7 cellular contexts compared by ENCODE assay signal in the genomic region with DNA sequence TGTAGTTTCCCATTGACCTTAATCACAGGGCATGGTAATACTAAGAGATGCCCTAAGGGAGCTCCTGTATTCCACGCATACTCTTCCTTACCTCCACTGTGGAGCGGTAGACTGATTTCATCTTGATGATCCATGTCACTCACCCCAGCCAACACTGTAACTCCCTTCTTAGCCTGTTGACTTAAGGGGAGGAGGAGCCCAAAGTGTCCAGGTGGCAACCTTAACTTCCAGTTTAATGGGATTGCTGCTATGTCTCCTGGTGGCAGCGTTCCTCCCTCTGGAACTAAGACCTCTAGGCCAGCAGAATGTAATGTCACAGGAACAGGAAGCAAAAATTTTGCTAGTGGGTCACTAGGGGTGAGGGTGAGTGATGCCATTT. TPM values are rescaled to one million over a fixed set of nuclear protein-coding genes. Genes with fewer than 3 reads are reported as not detected.
DNase-seq lines count a peak whose midpoint lies in the region; ATAC-seq, FAIRE-seq and TF ChIP-seq lines count a peak whose summit lies in the region.
"Not testable (repeated sequence)": the region's sequence is repeated elsewhere in the genome, so short reads cannot be mapped to it uniquely, and the experiment has no call there.

No MANE protein-coding gene starts in this region.

- H3K4me1 ChIP-seq in K562 (replicated peaks in 1 of 2; ENCODE audit: control insufficient read depth in 2 of 2, insufficient read depth in 2 of 2, low read length in 2 of 2); neutrophil (ENCODE audit: control insufficient read depth in 1 of 2, insufficient read depth in 1 of 2, low read depth in 1 of 2, low read length in 1 of 2); prostate gland (replicated peaks); small intestine (ENCODE audit: control insufficient read depth in 2 of 2, insufficient read depth in 1 of 2, low read depth in 1 of 2, low read length in 1 of 2): not testable (repeated sequence)

- H3K9me3 ChIP-seq in K562 (replicated peaks; ENCODE audit: control insufficient read depth, insufficient read depth, low read depth, low read length); neutrophil; prostate gland; small intestine (ENCODE audit: control insufficient read depth, low read depth): not testable (repeated sequence)

- not testable (repeated sequence) for H3K79me2 ChIP-seq in K562 (ENCODE audit: control insufficient read depth, insufficient read depth, low read length)

- not testable (repeated sequence) for H3K4me3 ChIP-seq in LNCaP clone FGC (ENCODE audit: low read depth, low read length); K562; neutrophil (ENCODE audit: low read depth in 1 of 2, low read length in 1 of 2); prostate gland; small intestine (ENCODE audit: low read depth in 1 of 2, low read length in 2 of 2)

- H3K36me3 ChIP-seq in K562 (ENCODE audit: control insufficient read depth, insufficient read depth, low read length); small intestine (ENCODE audit: control insufficient read depth in 2 of 2, insufficient read depth in 2 of 2, low read length in 2 of 2): not testable (repeated sequence)
- H3K36me3 ChIP-seq in neutrophil (peaks cover 100% of the 10 kb centered on the region), prostate gland (peaks cover 0 to 19% of the 10 kb centered on the region in 2 donors)

- WGBS in K562 (ENCODE audit: insufficient coverage, low coverage, missing lambda C conversion rate): 4% methylated on average over 3 of the region's 3 CpGs
- 77% methylated on average over 3 of the region's 3 CpGs for WGBS in prostate gland
- WGBS in small intestine, 3 donors: 85 to 91% (median 87%) methylated on average over 3 of the region's 3 CpGs

- CTCF ChIA-PET in K562 (lab: Yijun Ruan, JAX; ENCODE audit: low intra/inter-chr PET ratio): not testable (repeated sequence)

- not testable (repeated sequence) for H3K9ac ChIP-seq in K562 (ENCODE audit: insufficient read depth in 1 of 2, low read depth in 2 of 2, low read length in 2 of 2)

- FAIRE-seq in K562 (lab: Jason Lieb, UNC); small intestine (lab: Jason Lieb, UNC): not testable (repeated sequence)

- not testable (repeated sequence) for H4K20me1 ChIP-seq in K562 (replicated peaks; ENCODE audit: control insufficient read depth, insufficient read depth, low read length)

- intact Hi-C loops in K562 (cut with micrococcal nuclease); prostate gland (cut with DNase I): not testable (repeated sequence)

- not testable (repeated sequence) for H3K27ac ChIP-seq in K562 (ENCODE audit: extremely low read depth, low read depth, low read length); prostate gland; small intestine (ENCODE audit: low read depth in 1 of 2, low read length in 1 of 2)
- H3K27ac ChIP-seq in neutrophil: peak overlapping the region; percentile 10

- H3K9me1 ChIP-seq in K562 (ENCODE audit: control insufficient read depth, insufficient read depth, low read length): not testable (repeated sequence)

- POLR2A ChIA-PET in K562 (lab: Yijun Ruan, JAX): not testable (repeated sequence)

- TF ChIP-seq CTCF in LNCaP clone FGC (IDR thresholded peaks at IDR 0.05; ENCODE audit: control insufficient read depth, extremely low read depth, insufficient read depth); K562 (IDR thresholded peaks at IDR 0.05 in 2 of 3, conservative IDR thresholded peaks at IDR 0.05 in 1 of 3; ENCODE audit: insufficient read depth in 2 of 3, low read depth in 1 of 3, low read length in 3 of 3); neutrophil (IDR thresholded peaks at IDR 0.05); prostate gland (IDR thresholded peaks at IDR 0.05): not testable (repeated sequence)

- TF ChIP-seq EP300 in K562 (IDR thresholded peaks at IDR 0.05; ENCODE audit: low read length): not testable (repeated sequence)

- TF ChIP-seq RAD21 in K562 (CRISPR knock-in tag; conservative IDR thresholded peaks at IDR 0.05 in 1 of 2, IDR thresholded peaks at IDR 0.05 in 1 of 2): not testable (repeated sequence)

- not testable (repeated sequence) for ATAC-seq in K562

- peaks cover 53 to 73% of the 10 kb centered on the region in 2 experiments for H3K27me3 ChIP-seq in K562 (ENCODE audit: control insufficient read depth in 2 of 2, insufficient read depth in 2 of 2, low read length in 2 of 2)
- H3K27me3 ChIP-seq in neutrophil; prostate gland (replicated peaks; ENCODE audit: insufficient read depth); small intestine (ENCODE audit: control insufficient read depth in 2 of 2, insufficient read depth in 2 of 2, low read length in 2 of 2): not testable (repeated sequence)

- not testable (repeated sequence) for BruUV-seq in K562 (replicated peaks; lab: Mats Ljungman, UMichigan)

- DNase-seq in LNCaP clone FGC (ENCODE audit: low read depth) (peak; percentile 30), NCI-H69 (lab: John Stamatoyannopoulos, UW) (peak; percentile 15), NCI-H82 (lab: John Stamatoyannopoulos, UW) (peak; percentile 15), prostate gland (ENCODE audit: low spot score) (peak; percentile 29), small intestine (peak; percentile 23)
- DNase-seq in K562 (ENCODE audit: extremely low read depth in 1 of 4, low spot score in 3 of 4): not testable (repeated sequence)

- in situ Hi-C loops in K562 (cut with MboI): not testable (repeated sequence)

- not testable (repeated sequence) for H2AFZ ChIP-seq in K562 (ENCODE audit: low read depth, low read length)

- H3K4me2 ChIP-seq in K562 (ENCODE audit: insufficient read depth, low read length): not testable (repeated sequence)

- not testable (repeated sequence) for TF ChIP-seq POLR2A in K562 (conservative IDR thresholded peaks at IDR 0.05); prostate gland (IDR thresholded peaks at IDR 0.05)

TF ChIP-seq in K562, 482 proteins besides CTCF, POLR2A, EP300 and RAD21:
- TF ChIP-seq, protein P1, sequence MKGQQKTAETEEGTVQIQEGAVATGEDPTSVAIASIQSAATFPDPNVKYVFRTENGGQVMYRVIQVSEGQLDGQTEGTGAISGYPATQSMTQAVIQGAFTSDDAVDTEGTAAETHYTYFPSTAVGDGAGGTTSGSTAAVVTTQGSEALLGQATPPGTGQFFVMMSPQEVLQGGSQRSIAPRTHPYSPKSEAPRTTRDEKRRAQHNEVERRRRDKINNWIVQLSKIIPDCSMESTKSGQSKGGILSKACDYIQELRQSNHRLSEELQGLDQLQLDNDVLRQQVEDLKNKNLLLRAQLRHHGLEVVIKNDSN (CRISPR knock-in tag; IDR thresholded peaks at IDR 0.05): 0 out of 2 replicates have a peak, but pooled peaks have one; percentile 22
- TF ChIP-seq FOXA3 (CRISPR knock-in tag; conservative IDR thresholded peaks at IDR 0.05 in 1 of 2, IDR thresholded peaks at IDR 0.05 in 1 of 2): peak in 1 of 2 experiments; percentile 69; a peak in 1 of 4 replicates
- TF ChIP-seq, protein P2, sequence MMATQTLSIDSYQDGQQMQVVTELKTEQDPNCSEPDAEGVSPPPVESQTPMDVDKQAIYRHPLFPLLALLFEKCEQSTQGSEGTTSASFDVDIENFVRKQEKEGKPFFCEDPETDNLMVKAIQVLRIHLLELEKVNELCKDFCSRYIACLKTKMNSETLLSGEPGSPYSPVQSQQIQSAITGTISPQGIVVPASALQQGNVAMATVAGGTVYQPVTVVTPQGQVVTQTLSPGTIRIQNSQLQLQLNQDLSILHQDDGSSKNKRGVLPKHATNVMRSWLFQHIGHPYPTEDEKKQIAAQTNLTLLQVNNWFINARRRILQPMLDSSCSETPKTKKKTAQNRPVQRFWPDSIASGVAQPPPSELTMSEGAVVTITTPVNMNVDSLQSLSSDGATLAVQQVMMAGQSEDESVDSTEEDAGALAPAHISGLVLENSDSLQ (IDR thresholded peaks at IDR 0.05): peak; percentile 19; the same call in 1 of the 2 replicates

RNA-seq across cellular contexts. Expression of a gene that starts 36.4 kb away (rescaled TPM):
- 0.42 TPM in 1 of 2 replicates, not detected in the other for total RNA-seq in K562 (2011; cell fraction: chromatin; rRNA removed; ENCODE audit: low replicate concordance)
- 0.13 and 0.17 TPM in 2 replicates for total RNA-seq in K562 (2011; cell fraction: nucleolus; rRNA removed)
- total RNA-seq in K562 (2011; cell fraction: nucleoplasm; rRNA removed): 0.31 TPM in 1 of 2 replicates, not detected in the other
- total RNA-seq in K562 (2014; rRNA removed) (0.12 TPM in 1 of 2 replicates, not detected in the other), K562 (2014; rRNA removed; fragmentation: Illumina TruSeq; extraction: Trizol) (0.04 and 0.10 TPM in 2 replicates), K562 (2015; rRNA removed; fragmentation: Illumina TruSeq; extraction: Trizol) (not detected in 2 replicates), K562 (2021) (0.22 and 0.24 TPM in 2 replicates), prostate gland (100 to 1,000 TPM; 186 to 226 TPM)
- polyA plus RNA-seq in K562 (2011; rRNA removed) (0.05 TPM in 1 of 2 replicates, not detected in the other), K562 (2014; fragmentation: Illumina TruSeq; extraction: Trizol) (0.03 and 0.06 TPM in 2 replicates), K562 (2014; fragmentation: Nextera tagmentation; extraction: Ambion mirVana) (under 1 TPM in 1 of 2 experiments, not detected in 1; 0.03 TPM), K562 (2014; rRNA removed) (0.08 TPM in 1 of 2 replicates, not detected in the other), small intestine (10 to 100 TPM in 1 of 3 donors, 1 to 10 TPM in 1, under 1 TPM in 1; 0.89 to 31.4 (median 4.6) TPM)
- 0.03 and 0.19 TPM in 2 replicates for polyA plus RNA-seq in K562 (2011; cell fraction: cytosol; rRNA removed)
- polyA plus RNA-seq in K562 (2011; cell fraction: nucleus; rRNA removed): 0.34 TPM in 1 of 2 replicates, not detected in the other
- 0.07 and 0.16 TPM in 2 replicates for polyA plus RNA-seq in K562 (2012)
- 0.04 and 0.06 TPM in 2 replicates for polyA minus RNA-seq in K562 (2011; rRNA and poly(A)+ RNA removed)
- not detected in 2 replicates for polyA minus RNA-seq in K562 (2011; cell fraction: cytosol; rRNA and poly(A)+ RNA removed)
- 0.27 TPM in 1 of 2 replicates, not detected in the other for polyA minus RNA-seq in K562 (2011; cell fraction: nucleus; rRNA and poly(A)+ RNA removed)

Comparison
In these comparisons a context has a peak if more than half of its experiments do, and no peak if none do; other contexts are left out.
1. RNA of a gene that starts 36.4 kb away (total RNA-seq): 186 to 226 TPM in prostate gland; 0.04 to 0.42 TPM in K562; every median in the first group is over 100 times any median in the second.